8 cellular contexts compared by ENCODE assay signal in genomic region chr12:97308576-97309198, GRCh38.
DNase-seq lines count a peak whose midpoint lies in the region; ATAC-seq, FAIRE-seq and TF ChIP-seq lines count a peak whose summit lies in the region.

No MANE protein-coding gene starts in this region.

- peaks cover 0 to 6% of the 10 kb centered on the region in 2 donors for H3K4me1 ChIP-seq in kidney (ENCODE audit: control insufficient read depth in 1 of 2, insufficient read depth in 1 of 2, low read depth in 1 of 2, low read length in 2 of 2)
- peaks cover 0 to 2% (median 0%) of the 10 kb centered on the region in 4 donors for H3K4me1 ChIP-seq in upper lobe of left lung

- no peak overlapping the region for H3K4me3 Mint-ChIP-seq in CD14-positive monocyte

- H3K9me3 Mint-ChIP-seq in CD14-positive monocyte = peaks cover 0 to 1% (median 0%) of the 10 kb centered on the region in 7 donors

- H3K36me3 ChIP-seq in kidney (ENCODE audit: control insufficient read depth in 1 of 2, insufficient read depth in 2 of 2, low read length in 2 of 2) (no peaks in the 10 kb centered on the region), upper lobe of left lung (no peaks in the 10 kb centered on the region)

- H3K9me3 ChIP-seq in kidney (ENCODE audit: control insufficient read depth in 1 of 2, low read length in 2 of 2) (no peaks in the 10 kb centered on the region), upper lobe of left lung (no peaks in the 10 kb centered on the region)

- H3K27ac ChIP-seq in kidney (ENCODE audit: low read depth in 2 of 2, low read length in 2 of 2) = no peak overlapping the region
- no peak overlapping the region for H3K27ac ChIP-seq in upper lobe of left lung

- peak; percentile 92 for TF ChIP-seq CTCF in CD14-positive monocyte (IDR thresholded peaks at IDR 0.05)
- TF ChIP-seq CTCF in kidney (IDR thresholded peaks at IDR 0.05; ENCODE audit: borderline replicate concordance, extremely low read depth, insufficient read depth) = peak; percentile 75
- peak; percentile 39 to 75 (median 68) for TF ChIP-seq CTCF in upper lobe of left lung (IDR thresholded peaks at IDR 0.05)

- intact Hi-C loops in CD14-positive monocyte (cut with micrococcal nuclease) = no loop called here
- intact Hi-C loops in kidney (cut with DNase I) = no loop called here

- H3K36me3 Mint-ChIP-seq in CD14-positive monocyte = no peaks in the 10 kb centered on the region

- H3K9ac ChIP-seq in kidney (ENCODE audit: low read length in 2 of 2) = no peak overlapping the region

- H3K4me3 ChIP-seq in kidney (ENCODE audit: low read length in 2 of 2) = no peak overlapping the region
- H3K4me3 ChIP-seq in upper lobe of left lung = no peak overlapping the region

- TF ChIP-seq EP300 in upper lobe of left lung (IDR thresholded peaks at IDR 0.05) = no peak

- peak; percentile 85 for FAIRE-seq in kidney (lab: Jason Lieb, UNC)

- 5 to 9% methylated on average over 1 of the region's 1 CpG for WGBS in upper lobe of left lung, 2 donors

- DNase-seq in CD14-positive monocyte (ENCODE audit: low spot score) = no peak
- DNase-seq in NCI-H2107 treated with DMSO at 0.1 percent for 48 hours (lab: John Stamatoyannopoulos, UW; ENCODE audit: unreplicated experiment) = peak; percentile 47
- DNase-seq in amniotic epithelial cell (ENCODE audit: low read depth) = peak; percentile 45
- DNase-seq in kidney = no peak
- no peak for DNase-seq in upper lobe of left lung

- H3K27ac Mint-ChIP-seq in CD14-positive monocyte = no peak overlapping the region

- TF ChIP-seq POLR2A in upper lobe of left lung (IDR thresholded peaks at IDR 0.05) = no peak

- peaks cover 4% of the 10 kb centered on the region for H3K4me1 Mint-ChIP-seq in CD14-positive monocyte

- no peaks in the 10 kb centered on the region for H3K27me3 ChIP-seq in upper lobe of left lung

- H3K27me3 Mint-ChIP-seq in CD14-positive monocyte (ENCODE audit: low read depth in 3 of 3) = peaks cover 0 to 5% (median 2%) of the 10 kb centered on the region in 3 donors

- ATAC-seq in GM21526 (IDR thresholded peaks at IDR 0.05; ENCODE audit: low FRiP score, unreplicated experiment) (peak; percentile 39), upper lobe of left lung (ENCODE audit: low FRiP score in 2 of 2) (peak in 1 of 2 donors; percentile 70), GM21723 (IDR thresholded peaks at IDR 0.05; ENCODE audit: unreplicated experiment) (no peak), GM21447 (IDR thresholded peaks at IDR 0.05; ENCODE audit: unreplicated experiment) (no peak)

Comparison
In these comparisons a context has a peak if more than half of its experiments do, and no peak if none do; other contexts are left out.
1. DNase-seq: peak in NCI-H2107 treated with DMSO at 0.1 percent for 48 hours (single experiment) and amniotic epithelial cell (single experiment); none in CD14-positive monocyte (single experiment), kidney (single experiment) and upper lobe of left lung (0 of 2).
2. Peak in every context shown above with its lines, with median percentiles within 50 percentile points of each other: CTCF ChIP-seq.